Comparison of ENCODE assay signal across 1 cellular context in the genomic region with DNA sequence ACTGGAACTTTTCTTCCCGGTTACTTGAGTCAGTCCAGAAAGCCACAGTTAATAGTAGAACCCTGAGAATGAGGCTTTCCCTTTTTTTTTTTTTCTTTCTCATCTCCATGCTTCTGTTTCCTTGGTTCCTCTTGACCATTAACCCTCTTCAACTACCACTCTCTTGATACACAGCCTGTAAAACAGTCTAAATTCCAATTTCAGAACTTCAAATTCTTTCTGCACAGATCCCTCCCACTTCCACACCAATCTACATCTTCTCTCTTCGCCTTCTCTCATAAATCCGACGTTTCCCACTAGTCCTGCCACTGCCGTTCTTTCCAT.
TF ChIP-seq lines count a peak whose summit lies in the region.

No MANE protein-coding gene starts in this region.

TF ChIP-seq in K562, 482 proteins besides CTCF, POLR2A, EP300 and RAD21 (continued from another document):
- TF ChIP-seq, protein P1, sequence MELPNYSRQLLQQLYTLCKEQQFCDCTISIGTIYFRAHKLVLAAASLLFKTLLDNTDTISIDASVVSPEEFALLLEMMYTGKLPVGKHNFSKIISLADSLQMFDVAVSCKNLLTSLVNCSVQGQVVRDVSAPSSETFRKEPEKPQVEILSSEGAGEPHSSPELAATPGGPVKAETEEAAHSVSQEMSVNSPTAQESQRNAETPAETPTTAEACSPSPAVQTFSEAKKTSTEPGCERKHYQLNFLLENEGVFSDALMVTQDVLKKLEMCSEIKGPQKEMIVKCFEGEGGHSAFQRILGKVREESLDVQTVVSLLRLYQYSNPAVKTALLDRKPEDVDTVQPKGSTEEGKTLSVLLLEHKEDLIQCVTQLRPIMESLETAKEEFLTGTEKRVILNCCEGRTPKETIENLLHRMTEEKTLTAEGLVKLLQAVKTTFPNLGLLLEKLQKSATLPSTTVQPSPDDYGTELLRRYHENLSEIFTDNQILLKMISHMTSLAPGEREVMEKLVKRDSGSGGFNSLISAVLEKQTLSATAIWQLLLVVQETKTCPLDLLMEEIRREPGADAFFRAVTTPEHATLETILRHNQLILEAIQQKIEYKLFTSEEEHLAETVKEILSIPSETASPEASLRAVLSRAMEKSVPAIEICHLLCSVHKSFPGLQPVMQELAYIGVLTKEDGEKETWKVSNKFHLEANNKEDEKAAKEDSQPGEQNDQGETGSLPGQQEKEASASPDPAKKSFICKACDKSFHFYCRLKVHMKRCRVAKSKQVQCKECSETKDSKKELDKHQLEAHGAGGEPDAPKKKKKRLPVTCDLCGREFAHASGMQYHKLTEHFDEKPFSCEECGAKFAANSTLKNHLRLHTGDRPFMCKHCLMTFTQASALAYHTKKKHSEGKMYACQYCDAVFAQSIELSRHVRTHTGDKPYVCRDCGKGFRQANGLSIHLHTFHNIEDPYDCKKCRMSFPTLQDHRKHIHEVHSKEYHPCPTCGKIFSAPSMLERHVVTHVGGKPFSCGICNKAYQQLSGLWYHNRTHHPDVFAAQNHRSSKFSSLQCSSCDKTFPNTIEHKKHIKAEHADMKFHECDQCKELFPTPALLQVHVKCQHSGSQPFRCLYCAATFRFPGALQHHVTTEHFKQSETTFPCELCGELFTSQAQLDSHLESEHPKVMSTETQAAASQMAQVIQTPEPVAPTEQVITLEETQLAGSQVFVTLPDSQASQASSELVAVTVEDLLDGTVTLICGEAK (IDR thresholded peaks at IDR 0.05), result peak; percentile 44; the same call in 1 of the 2 replicates
- TF ChIP-seq, protein P1 (CRISPR knock-in tag; IDR thresholded peaks at IDR 0.05), result no peak
- TF ChIP-seq COPS2 (conservative IDR thresholded peaks at IDR 0.05), result no peak
- TF ChIP-seq ZKSCAN1 (IDR thresholded peaks at IDR 0.05; ENCODE audit: low read depth, low read length), result no peak
- no peak for TF ChIP-seq MTA3 (IDR thresholded peaks at IDR 0.05; ENCODE audit: borderline replicate concordance)
- TF ChIP-seq CBX3 (IDR thresholded peaks at IDR 0.05; ENCODE audit: borderline replicate concordance in 1 of 2, low read length in 2 of 2), result no peak
- TF ChIP-seq TCFL5 (CRISPR knock-in tag; conservative IDR thresholded peaks at IDR 0.05), result no peak
- TF ChIP-seq, protein P2, sequence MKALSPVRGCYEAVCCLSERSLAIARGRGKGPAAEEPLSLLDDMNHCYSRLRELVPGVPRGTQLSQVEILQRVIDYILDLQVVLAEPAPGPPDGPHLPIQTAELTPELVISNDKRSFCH (CRISPR knock-in tag; IDR thresholded peaks at IDR 0.05), result no peak
- TF ChIP-seq, protein P2 (tag; IDR thresholded peaks at IDR 0.05), result no peak
- TF ChIP-seq ELF1 (tag; IDR thresholded peaks at IDR 0.05), result no peak
- TF ChIP-seq ZNF586 (CRISPR knock-in tag; conservative IDR thresholded peaks at IDR 0.05), result no peak
- TF ChIP-seq SMC3 (conservative IDR thresholded peaks at IDR 0.05; ENCODE audit: insufficient read depth, low read depth, low read length), result no peak
- no peak for TF ChIP-seq SREBF2 (CRISPR knock-in tag; IDR thresholded peaks at IDR 0.05)
- no peak for TF ChIP-seq NFE2L1 (tag; IDR thresholded peaks at IDR 0.05; ENCODE audit: borderline replicate concordance, low read depth)
- no peak for TF ChIP-seq ZFPM2 (CRISPR knock-in tag; IDR thresholded peaks at IDR 0.05)
